ENCODE assay signal across 21 cellular contexts in genomic region chr10:122244001-122244715, GRCh38. TPM values are rescaled to one million over a fixed set of nuclear protein-coding genes. Genes with fewer than 3 reads are reported as not detected.
DNase-seq lines count a peak whose midpoint lies in the region; ATAC-seq and TF ChIP-seq lines count a peak whose summit lies in the region.
"Had no signal": no experiment of that assay in that cellular context is flagged by ENCODE, and none has a peak within 500 bp of the region (broad histone marks: within the 10 kb centered on the region; RNA-seq: fewer than 3 reads in every experiment).

No MANE protein-coding gene starts in this region.

- H3K4me1 Mint-ChIP-seq in brain: peaks cover 9% of the 10 kb centered on the region
- peaks cover 22% of the 10 kb centered on the region for H3K4me1 Mint-ChIP-seq in nephron progenitor cell
- H3K4me1 Mint-ChIP-seq in stimulated activated naive CD8-positive, alpha-beta T cell treated with anti-CD3 and anti-CD28 coated beads, Interleukin-15, amount 100 ng/mL, for 72 hours: no peaks in the 10 kb centered on the region

- 84% methylated on average over 8 of the region's 8 CpGs for WGBS in thyroid gland, 2 donors

- no peaks in the 10 kb centered on the region for H3K9me3 Mint-ChIP-seq in brain
- no peaks in the 10 kb centered on the region for H3K9me3 Mint-ChIP-seq in nephron progenitor cell
- H3K9me3 Mint-ChIP-seq in stimulated activated naive CD8-positive, alpha-beta T cell treated with anti-CD3 and anti-CD28 coated beads, Interleukin-15, amount 100 ng/mL, for 72 hours: no peaks in the 10 kb centered on the region
- H3K9me3 Mint-ChIP-seq: GM23338 had no signal

- no peak for TF ChIP-seq CTCF in right atrium auricular region (IDR thresholded peaks at IDR 0.05)
- TF ChIP-seq CTCF in brain (conservative IDR thresholded peaks at IDR 0.05): no peak
- TF ChIP-seq CTCF in nephron progenitor cell (IDR thresholded peaks at IDR 0.05): no peak
- TF ChIP-seq CTCF in thyroid gland (IDR thresholded peaks at IDR 0.05): no peak

- no peak for ATAC-seq in stimulated activated naive CD8-positive, alpha-beta T cell treated with anti-CD3 and anti-CD28 coated beads, Interleukin-15, amount 100 ng/mL, for 72 hours
- no peak for ATAC-seq in HG02981 (IDR thresholded peaks at IDR 0.05; ENCODE audit: unreplicated experiment)
- ATAC-seq: GM23338, K562 had no signal

- H3K27me3 Mint-ChIP-seq in brain (no peaks in the 10 kb centered on the region), nephron progenitor cell (ENCODE audit: low read depth, poor library complexity) (peaks cover 3% of the 10 kb centered on the region)
- peaks cover 6% of the 10 kb centered on the region for H3K27me3 Mint-ChIP-seq in stimulated activated naive CD8-positive, alpha-beta T cell treated with anti-CD3 and anti-CD28 coated beads, Interleukin-15, amount 100 ng/mL, for 72 hours

- peaks cover 0 to 12% of the 10 kb centered on the region in 2 donors for H3K4me1 ChIP-seq in right atrium auricular region
- H3K4me1 ChIP-seq in thyroid gland: peaks cover 10 to 21% of the 10 kb centered on the region in 2 donors

- H3K27me3 ChIP-seq in right atrium auricular region (no peaks in the 10 kb centered on the region), thyroid gland (no peaks in the 10 kb centered on the region)
- H3K27me3 ChIP-seq: MG63 had no signal

- TF ChIP-seq POLR2A in thyroid gland (IDR thresholded peaks at IDR 0.05): no peak

- no peak overlapping the region for H3K4me3 Mint-ChIP-seq in brain
- no peak overlapping the region for H3K4me3 Mint-ChIP-seq in nephron progenitor cell
- no peak overlapping the region for H3K4me3 Mint-ChIP-seq in stimulated activated naive CD8-positive, alpha-beta T cell treated with anti-CD3 and anti-CD28 coated beads, Interleukin-15, amount 100 ng/mL, for 72 hours
- H3K4me3 Mint-ChIP-seq: GM23338 had no signal

- DNase-seq in cardiac septum (ENCODE audit: low spot score) (peak; percentile 53), right atrium auricular region (ENCODE audit: low spot score) (no peak), nephron progenitor cell (no peak), thyroid gland (no peak)
- DNase-seq in stimulated activated naive CD8-positive, alpha-beta T cell treated with anti-CD3 and anti-CD28 coated beads, Interleukin-15, amount 100 ng/mL, for 72 hours: no peak
- DNase-seq in stimulated activated CD8-positive, alpha-beta memory T cell treated with anti-CD3 and anti-CD28 coated beads, Interleukin-4, amount 100 ng/mL, for 48 hours: no peak
- DNase-seq: AML-193, C1 segment of cervical spinal cord, HCEC 1CT, MG63, NCI-H1417 treated with DMSO at 0.1 percent for 48 hours, NCI-H446, SHP77 had no signal

- H3K4me3 ChIP-seq in right atrium auricular region: no peak overlapping the region
- H3K4me3 ChIP-seq in thyroid gland (replicated peaks in 1 of 3): no peak overlapping the region
- H3K4me3 ChIP-seq: GM23338, K562, MG63 had no signal

- peak overlapping the region in 4 of 5 experiments; percentile 12 to 83 (median 56) for H3K27ac Mint-ChIP-seq in brain
- peak overlapping the region; percentile 46 for H3K27ac Mint-ChIP-seq in nephron progenitor cell
- no peak overlapping the region for H3K27ac Mint-ChIP-seq in stimulated activated naive CD8-positive, alpha-beta T cell treated with anti-CD3 and anti-CD28 coated beads, Interleukin-15, amount 100 ng/mL, for 72 hours

- H3K9me3 ChIP-seq in right atrium auricular region (no peaks in the 10 kb centered on the region), thyroid gland (no peaks in the 10 kb centered on the region)
- H3K9me3 ChIP-seq: MG63 had no signal

- H3K36me3 Mint-ChIP-seq in brain (peaks cover 79% of the 10 kb centered on the region), nephron progenitor cell (ENCODE audit: low read depth) (peaks cover 49% of the 10 kb centered on the region)

- H3K36me3 ChIP-seq in right atrium auricular region: peaks cover 92% of the 10 kb centered on the region
- peaks cover 27 to 38% of the 10 kb centered on the region in 2 donors for H3K36me3 ChIP-seq in thyroid gland
- H3K36me3 ChIP-seq: MG63 had no signal

- no peak overlapping the region for H3K27ac ChIP-seq in right atrium auricular region
- H3K27ac ChIP-seq in thyroid gland: peak overlapping the region; percentile 42 to 86 (median 68)

- intact Hi-C loops in cardiac septum (cut with DNase I): no loop called here
- intact Hi-C loops in thyroid gland (cut with DNase I): loop anchor here (10.0 kb wide), 1 partner anchor 49 kb away; no protein-coding TSS in a partner anchor

RNA-seq across cellular contexts. Expression of gene BTBD16, which starts 26.9 kb away (rescaled TPM):
- total RNA-seq in cardiac septum (not detected), right atrium auricular region (not detected), thyroid gland (under 1 TPM in 1 of 4 donors, not detected in 3; 0.11 TPM)
- polyA plus RNA-seq in brain (ENCODE audit: insufficient read depth, low read depth, low replicate concordance): 0.97 TPM
- total RNA-seq: A172, Daoy, GM23338, K562, LHCN-M2 had no signal
- polyA plus RNA-seq: AG04450, GM23338 had no signal

Comparison
In these comparisons a context has a peak if more than half of its experiments do, and no peak if none do; other contexts are left out.
1. H3K27ac ChIP-seq: peak in thyroid gland (3 of 3); none in right atrium auricular region (0 of 2).
2. H3K27ac Mint-ChIP-seq: peak in brain (4 of 5) and nephron progenitor cell (single experiment); none in stimulated activated naive CD8-positive, alpha-beta T cell treated with anti-CD3 and anti-CD28 coated beads, Interleukin-15, amount 100 ng/mL, for 72 hours (0 of 2).